Comparison of ENCODE assay signal across 9 cellular contexts in genomic region chr3:139427283-139428060, GRCh38. TPM values are rescaled to one million over a fixed set of nuclear protein-coding genes. Genes with fewer than 3 reads are reported as not detected.
DNase-seq lines count a peak whose midpoint lies in the region; ATAC-seq and TF ChIP-seq lines count a peak whose summit lies in the region.
"Had no signal": no experiment of that assay in that cellular context is flagged by ENCODE, and none has a peak within 500 bp of the region (broad histone marks: within the 10 kb centered on the region; RNA-seq: fewer than 3 reads in every experiment).

No MANE protein-coding gene starts in this region.

- ATAC-seq in GM21786 (IDR thresholded peaks at IDR 0.05; ENCODE audit: unreplicated experiment) (peak; percentile 70), left lung (peak; percentile 95), upper lobe of right lung (peak; percentile 95)

- H3K27me3 Mint-ChIP-seq in chondrocyte (ENCODE audit: low read depth): no peaks in the 10 kb centered on the region
- H3K27me3 Mint-ChIP-seq in activated T-cell treated with anti-CD3 and anti-CD28 coated beads, Interleukin-2, amount 50 U/mL, for 24 hours: no peaks in the 10 kb centered on the region
- H3K27me3 Mint-ChIP-seq: activated naive CD4-positive, alpha-beta T cell treated with anti-CD3 and anti-CD28 coated beads, Interleukin-2, amount 50 U/mL, for 24 hours had no signal

- H3K4me3 Mint-ChIP-seq in chondrocyte (ENCODE audit: unreplicated experiment): no peak overlapping the region
- no peak overlapping the region for H3K4me3 Mint-ChIP-seq in activated T-cell treated with anti-CD3 and anti-CD28 coated beads, Interleukin-2, amount 50 U/mL, for 24 hours
- H3K4me3 Mint-ChIP-seq: activated naive CD4-positive, alpha-beta T cell treated with anti-CD3 and anti-CD28 coated beads, Interleukin-2, amount 50 U/mL, for 24 hours had no signal

- intact Hi-C loops in left lung (cut with DNase I) (loop anchor here in 1 of 2 donors (5.0 kb wide), 1 partner anchor 135 kb away; no protein-coding TSS in a partner anchor), upper lobe of right lung (cut with DNase I) (loop anchor here (10.0 kb wide), 1 partner anchor 137 kb away; no protein-coding TSS in a partner anchor)

- H3K4me1 ChIP-seq in left lung: no peaks in the 10 kb centered on the region
- no peaks in the 10 kb centered on the region for H3K4me1 ChIP-seq in upper lobe of right lung

- H3K36me3 ChIP-seq in left lung (no peaks in the 10 kb centered on the region), upper lobe of right lung (no peaks in the 10 kb centered on the region)

- H3K36me3 Mint-ChIP-seq in chondrocyte (ENCODE audit: low read depth): peaks cover 7% of the 10 kb centered on the region
- H3K36me3 Mint-ChIP-seq in activated T-cell treated with anti-CD3 and anti-CD28 coated beads, Interleukin-2, amount 50 U/mL, for 24 hours (ENCODE audit: low read depth): peaks cover 6% of the 10 kb centered on the region

- H3K27ac ChIP-seq in left lung (no peak overlapping the region), upper lobe of right lung (no peak overlapping the region)

- H3K9me3 ChIP-seq in left lung (no peaks in the 10 kb centered on the region), upper lobe of right lung (no peaks in the 10 kb centered on the region)

- H3K4me3 ChIP-seq in left lung: no peak overlapping the region
- H3K4me3 ChIP-seq in upper lobe of right lung: no peak overlapping the region

- no peak overlapping the region for H3K27ac Mint-ChIP-seq in chondrocyte (ENCODE audit: unreplicated experiment)
- no peak overlapping the region for H3K27ac Mint-ChIP-seq in activated T-cell treated with anti-CD3 and anti-CD28 coated beads, Interleukin-2, amount 50 U/mL, for 24 hours
- H3K27ac Mint-ChIP-seq: activated naive CD4-positive, alpha-beta T cell treated with anti-CD3 and anti-CD28 coated beads, Interleukin-2, amount 50 U/mL, for 24 hours had no signal

- H3K27me3 ChIP-seq in left lung: no peaks in the 10 kb centered on the region
- no peaks in the 10 kb centered on the region for H3K27me3 ChIP-seq in upper lobe of right lung

- peak; percentile 67 for DNase-seq in GM04504 (ENCODE audit: low read depth)
- peak; percentile 74 for DNase-seq in LoVo (ENCODE audit: low spot score)
- peak; percentile 88 for DNase-seq in OCI-M1 (lab: John Stamatoyannopoulos, UW)
- no peak for DNase-seq in chondrocyte (ENCODE audit: low spot score)
- no peak for DNase-seq in left lung
- DNase-seq in upper lobe of right lung: no peak
- no peak for DNase-seq in activated T-cell treated with anti-CD3 and anti-CD28 coated beads, Interleukin-2, amount 50 U/mL, for 24 hours

- peak; percentile 96 for TF ChIP-seq CTCF in chondrocyte (IDR thresholded peaks at IDR 0.05)
- TF ChIP-seq CTCF in left lung (IDR thresholded peaks at IDR 0.05): peak; percentile 76 to 81
- peak; percentile 84 for TF ChIP-seq CTCF in upper lobe of right lung (IDR thresholded peaks at IDR 0.05)

- H3K4me1 Mint-ChIP-seq in chondrocyte (ENCODE audit: low read depth): peaks cover 4% of the 10 kb centered on the region
- H3K4me1 Mint-ChIP-seq in activated T-cell treated with anti-CD3 and anti-CD28 coated beads, Interleukin-2, amount 50 U/mL, for 24 hours (ENCODE audit: low read depth): no peaks in the 10 kb centered on the region
- H3K4me1 Mint-ChIP-seq: activated naive CD4-positive, alpha-beta T cell treated with anti-CD3 and anti-CD28 coated beads, Interleukin-2, amount 50 U/mL, for 24 hours had no signal

- no peaks in the 10 kb centered on the region for H3K9me3 Mint-ChIP-seq in chondrocyte (ENCODE audit: low read depth)
- H3K9me3 Mint-ChIP-seq in activated T-cell treated with anti-CD3 and anti-CD28 coated beads, Interleukin-2, amount 50 U/mL, for 24 hours: no peaks in the 10 kb centered on the region
- H3K9me3 Mint-ChIP-seq: activated naive CD4-positive, alpha-beta T cell treated with anti-CD3 and anti-CD28 coated beads, Interleukin-2, amount 50 U/mL, for 24 hours had no signal

RNA-seq across cellular contexts. Expression of gene COPB2, which starts 38.0 kb away (rescaled TPM):
- 180 to 275 TPM (median 185 TPM) in 3 replicates for total RNA-seq in chondrocyte
- 100 to 1,000 TPM; 168 to 169 TPM for total RNA-seq in left lung
- total RNA-seq in upper lobe of right lung: 106 TPM

RNA-seq across cellular contexts. Expression of gene RBP2, which starts 48.8 kb away (rescaled TPM):
- total RNA-seq in chondrocyte (not detected in 3 replicates), left lung (1 to 10 TPM in 1 of 2 donors, not detected in 1; 9.3 TPM), upper lobe of right lung (2.1 TPM)

Comparison
In these comparisons a context has a peak if more than half of its experiments do, and no peak if none do; other contexts are left out.
1. DNase-seq: peak in GM04504 (single experiment), LoVo (single experiment) and OCI-M1 (single experiment); none in chondrocyte (single experiment), left lung (0 of 2), upper lobe of right lung (single experiment) and activated T-cell treated with anti-CD3 and anti-CD28 coated beads, Interleukin-2, amount 50 U/mL, for 24 hours (single experiment).
2. Peak in every context shown above with its lines, with median percentiles within 50 percentile points of each other: ATAC-seq and CTCF ChIP-seq.